In genomic region chr3:70753572-70753971, GRCh38 we compare ENCODE assay signal across 1 cellular context.
TF ChIP-seq lines count a peak whose summit lies in the region.

No MANE protein-coding gene starts in this region.

TF ChIP-seq in WTC11, 78 proteins besides CTCF, POLR2A, EP300 and RAD21 (continued from another document):
- TF ChIP-seq HMGXB4 (CRISPR knock-in tag; IDR thresholded peaks at IDR 0.05) (no peak), SP1 (CRISPR knock-in tag; conservative IDR thresholded peaks at IDR 0.05) (no peak), SMAD3 (CRISPR knock-in tag; IDR thresholded peaks at IDR 0.05; ENCODE audit: borderline replicate concordance) (no peak), ETV6 (CRISPR knock-in tag; IDR thresholded peaks at IDR 0.05) (no peak)
